17 cellular contexts compared by ENCODE assay signal in genomic region chr22:44577391-44578114, GRCh38.
DNase-seq lines count a peak whose midpoint lies in the region; ATAC-seq and TF ChIP-seq lines count a peak whose summit lies in the region.
"Had no signal": no experiment of that assay in that cellular context is flagged by ENCODE, and none has a peak within 500 bp of the region (broad histone marks: within the 10 kb centered on the region; RNA-seq: fewer than 3 reads in every experiment).

No MANE protein-coding gene starts in this region.

- H3K9me3 ChIP-seq in heart right ventricle (no peaks in the 10 kb centered on the region), lower lobe of right lung (no peaks in the 10 kb centered on the region), upper lobe of right lung (no peaks in the 10 kb centered on the region)
- H3K9me3 ChIP-seq: BE2C had no signal

- no peak for ATAC-seq in left ventricle myocardium superior
- ATAC-seq in heart right ventricle, result no peak
- no peak for ATAC-seq in activated CD8-positive, alpha-beta memory T cell treated with anti-CD3 and anti-CD28 coated beads, Interleukin-2, amount 10 ng/mL, durations not matched to agents 7 days and 5 days
- no peak for ATAC-seq in lower lobe of right lung
- no peak for ATAC-seq in upper lobe of right lung
- ATAC-seq in activated T-helper 17 cell treated with anti-CD3 and anti-CD28 coated beads, Interleukin-2, amount 50 U/mL, for 72 hours (replicated peaks), result no peak
- no peak for ATAC-seq in HG02571 (IDR thresholded peaks at IDR 0.05; ENCODE audit: unreplicated experiment)
- ATAC-seq: CD8-positive, alpha-beta T cell had no signal

- no peak overlapping the region for H3K27ac ChIP-seq in heart right ventricle
- no peak overlapping the region for H3K27ac ChIP-seq in lower lobe of right lung
- no peak overlapping the region for H3K27ac ChIP-seq in upper lobe of right lung
- H3K27ac ChIP-seq: PC-9 had no signal

- H3K36me3 ChIP-seq in heart right ventricle (no peaks in the 10 kb centered on the region), lower lobe of right lung (no peaks in the 10 kb centered on the region), upper lobe of right lung (no peaks in the 10 kb centered on the region)
- H3K36me3 ChIP-seq: BE2C had no signal

- no peaks in the 10 kb centered on the region for H3K4me1 Mint-ChIP-seq in activated CD8-positive, alpha-beta memory T cell treated with anti-CD3 and anti-CD28 coated beads, Interleukin-2, amount 10 ng/mL, durations not matched to agents 7 days and 5 days
- H3K4me1 Mint-ChIP-seq in activated T-helper 1 cell treated with anti-CD3 and anti-CD28 coated beads, Interleukin-12 subunit alpha, Interleukin-12 subunit beta, Interleukin-2, Interleukin-4 antibody, amounts not matched to agents 30 ng/mL and 10 ng/mL and 1 ng/mL, durations not matched to agents 14 hours and 24 hours and 36 hours (ENCODE audit: low read depth), result no peaks in the 10 kb centered on the region
- H3K4me1 Mint-ChIP-seq in activated T-helper 17 cell treated with anti-CD3 and anti-CD28 coated beads, Interleukin-2, amount 50 U/mL, for 72 hours, result no peaks in the 10 kb centered on the region
- H3K4me1 Mint-ChIP-seq: GM23338 had no signal

- H3K27ac Mint-ChIP-seq in activated CD8-positive, alpha-beta memory T cell treated with anti-CD3 and anti-CD28 coated beads, Interleukin-2, amount 10 ng/mL, durations not matched to agents 7 days and 5 days, result no peak overlapping the region
- H3K27ac Mint-ChIP-seq in activated T-helper 1 cell treated with anti-CD3 and anti-CD28 coated beads, Interleukin-12 subunit alpha, Interleukin-12 subunit beta, Interleukin-2, Interleukin-4 antibody, amounts not matched to agents 30 ng/mL and 10 ng/mL and 1 ng/mL, durations not matched to agents 14 hours and 24 hours and 36 hours, result no peak overlapping the region
- no peak overlapping the region for H3K27ac Mint-ChIP-seq in activated T-helper 17 cell treated with anti-CD3 and anti-CD28 coated beads, Interleukin-2, amount 50 U/mL, for 72 hours
- H3K27ac Mint-ChIP-seq: CD8-positive, alpha-beta T cell; GM23338 had no signal

- H3K9me3 Mint-ChIP-seq in activated CD8-positive, alpha-beta memory T cell treated with anti-CD3 and anti-CD28 coated beads, Interleukin-2, amount 10 ng/mL, durations not matched to agents 7 days and 5 days (ENCODE audit: low read depth), result no peaks in the 10 kb centered on the region
- no peaks in the 10 kb centered on the region for H3K9me3 Mint-ChIP-seq in activated T-helper 1 cell treated with anti-CD3 and anti-CD28 coated beads, Interleukin-12 subunit alpha, Interleukin-12 subunit beta, Interleukin-2, Interleukin-4 antibody, amounts not matched to agents 30 ng/mL and 10 ng/mL and 1 ng/mL, durations not matched to agents 14 hours and 24 hours and 36 hours
- H3K9me3 Mint-ChIP-seq in activated T-helper 17 cell treated with anti-CD3 and anti-CD28 coated beads, Interleukin-2, amount 50 U/mL, for 72 hours, result no peaks in the 10 kb centered on the region
- H3K9me3 Mint-ChIP-seq: CD8-positive, alpha-beta T cell; GM23338 had no signal

- CTCF ChIA-PET in activated CD8-positive, alpha-beta memory T cell treated with anti-CD3 and anti-CD28 coated beads, Interleukin-2, amount 10 ng/mL, durations not matched to agents 7 days and 5 days (lab: Charles Lee), result interaction anchor here (1.2 kb wide), 1 partner anchor 108 kb away, joined by 3 read pairs; no protein-coding TSS in a partner anchor

- H3K27me3 Mint-ChIP-seq in activated CD8-positive, alpha-beta memory T cell treated with anti-CD3 and anti-CD28 coated beads, Interleukin-2, amount 10 ng/mL, durations not matched to agents 7 days and 5 days, result peaks cover 11% of the 10 kb centered on the region
- peaks cover 3% of the 10 kb centered on the region for H3K27me3 Mint-ChIP-seq in activated T-helper 1 cell treated with anti-CD3 and anti-CD28 coated beads, Interleukin-12 subunit alpha, Interleukin-12 subunit beta, Interleukin-2, Interleukin-4 antibody, amounts not matched to agents 30 ng/mL and 10 ng/mL and 1 ng/mL, durations not matched to agents 14 hours and 24 hours and 36 hours (ENCODE audit: insufficient read depth)
- peaks cover 23% of the 10 kb centered on the region for H3K27me3 Mint-ChIP-seq in activated T-helper 17 cell treated with anti-CD3 and anti-CD28 coated beads, Interleukin-2, amount 50 U/mL, for 72 hours

- WGBS in heart right ventricle, 2 donors, result 87 to 91% methylated on average over 26 of the region's 26 CpGs

- H3K27me3 ChIP-seq in heart right ventricle (peaks cover 0 to 19% (median 0%) of the 10 kb centered on the region in 7 donors), lower lobe of right lung (ENCODE audit: low read depth) (peaks cover 18% of the 10 kb centered on the region), upper lobe of right lung (peaks cover 5% of the 10 kb centered on the region)

- no peak overlapping the region for H3K4me3 Mint-ChIP-seq in activated CD8-positive, alpha-beta memory T cell treated with anti-CD3 and anti-CD28 coated beads, Interleukin-2, amount 10 ng/mL, durations not matched to agents 7 days and 5 days
- H3K4me3 Mint-ChIP-seq in activated T-helper 1 cell treated with anti-CD3 and anti-CD28 coated beads, Interleukin-12 subunit alpha, Interleukin-12 subunit beta, Interleukin-2, Interleukin-4 antibody, amounts not matched to agents 30 ng/mL and 10 ng/mL and 1 ng/mL, durations not matched to agents 14 hours and 24 hours and 36 hours, result no peak overlapping the region
- H3K4me3 Mint-ChIP-seq in activated T-helper 17 cell treated with anti-CD3 and anti-CD28 coated beads, Interleukin-2, amount 50 U/mL, for 72 hours, result no peak overlapping the region
- H3K4me3 Mint-ChIP-seq: CD8-positive, alpha-beta T cell; GM23338 had no signal

- H3K4me1 ChIP-seq in heart right ventricle, result peaks cover 0 to 16% (median 0%) of the 10 kb centered on the region in 9 donors
- H3K4me1 ChIP-seq in lower lobe of right lung, result no peaks in the 10 kb centered on the region
- H3K4me1 ChIP-seq in upper lobe of right lung, result no peaks in the 10 kb centered on the region

- DNase-seq in left ventricle myocardium superior (peak; percentile 13), heart right ventricle (no peak), lower lobe of right lung (peak; percentile 25), upper lobe of right lung (peak; percentile 46)
- DNase-seq in activated CD8-positive, alpha-beta memory T cell treated with anti-CD3 and anti-CD28 coated beads, Interleukin-2, amount 10 ng/mL, durations not matched to agents 7 days and 5 days, result peak; percentile 30
- no peak for DNase-seq in activated T-helper 1 cell treated with anti-CD3 and anti-CD28 coated beads, Interleukin-12 subunit alpha, Interleukin-12 subunit beta, Interleukin-2, Interleukin-4 antibody, amounts not matched to agents 30 ng/mL and 10 ng/mL and 1 ng/mL, durations not matched to agents 14 hours and 24 hours and 36 hours (ENCODE audit: low spot score)
- DNase-seq: BE2C; CD8-positive, alpha-beta T cell; KBM-7; NCI-H1092 treated with DMSO at 0.1 percent for 48 hours; NCI-H1694; NCI-H446; PC-9; SHP77 treated with DMSO at 0.1 percent for 48 hours had no signal

- H3K36me3 Mint-ChIP-seq in activated CD8-positive, alpha-beta memory T cell treated with anti-CD3 and anti-CD28 coated beads, Interleukin-2, amount 10 ng/mL, durations not matched to agents 7 days and 5 days, result no peaks in the 10 kb centered on the region
- no peaks in the 10 kb centered on the region for H3K36me3 Mint-ChIP-seq in activated T-helper 1 cell treated with anti-CD3 and anti-CD28 coated beads, Interleukin-12 subunit alpha, Interleukin-12 subunit beta, Interleukin-2, Interleukin-4 antibody, amounts not matched to agents 30 ng/mL and 10 ng/mL and 1 ng/mL, durations not matched to agents 14 hours and 24 hours and 36 hours (ENCODE audit: low read depth)
- no peaks in the 10 kb centered on the region for H3K36me3 Mint-ChIP-seq in activated T-helper 17 cell treated with anti-CD3 and anti-CD28 coated beads, Interleukin-2, amount 50 U/mL, for 72 hours (ENCODE audit: low read depth)
- H3K36me3 Mint-ChIP-seq: CD8-positive, alpha-beta T cell had no signal

- TF ChIP-seq CTCF in heart right ventricle (IDR thresholded peaks at IDR 0.05), result no peak
- TF ChIP-seq CTCF in lower lobe of right lung (IDR thresholded peaks at IDR 0.05), result no peak
- no peak for TF ChIP-seq CTCF in upper lobe of right lung (IDR thresholded peaks at IDR 0.05)

- intact Hi-C loops in left ventricle myocardium superior (cut with micrococcal nuclease) (no loop called here), heart right ventricle (cut with DNase I) (no loop called here), lower lobe of right lung (cut with DNase I) (no loop called here), upper lobe of right lung (cut with DNase I) (no loop called here)
- intact Hi-C loops in activated T-helper 1 cell treated with anti-CD3 and anti-CD28 coated beads, Interleukin-12 subunit alpha, Interleukin-12 subunit beta, Interleukin-2, Interleukin-4 antibody, amounts not matched to agents 30 ng/mL and 10 ng/mL and 1 ng/mL, durations not matched to agents 14 hours and 24 hours and 36 hours (cut with micrococcal nuclease), result no loop called here

- H3K4me3 ChIP-seq in heart right ventricle, result no peak overlapping the region
- no peak overlapping the region for H3K4me3 ChIP-seq in lower lobe of right lung
- H3K4me3 ChIP-seq in upper lobe of right lung, result no peak overlapping the region
- H3K4me3 ChIP-seq: GM23338, PC-9 had no signal

Comparison
In these comparisons a context has a peak if more than half of its experiments do, and no peak if none do; other contexts are left out.
1. DNase-seq: peak in left ventricle myocardium superior (single experiment), activated CD8-positive, alpha-beta memory T cell treated with anti-CD3 and anti-CD28 coated beads, Interleukin-2, amount 10 ng/mL, durations not matched to agents 7 days and 5 days (single experiment), lower lobe of right lung (single experiment) and upper lobe of right lung (single experiment); none in heart right ventricle (0 of 2) and activated T-helper 1 cell treated with anti-CD3 and anti-CD28 coated beads, Interleukin-12 subunit alpha, Interleukin-12 subunit beta, Interleukin-2, Interleukin-4 antibody, amounts not matched to agents 30 ng/mL and 10 ng/mL and 1 ng/mL, durations not matched to agents 14 hours and 24 hours and 36 hours (single experiment).